Comparison of ENCODE assay signal across 12 cellular contexts in genomic region chr2:45946023-45946422, GRCh38.
DNase-seq lines count a peak whose midpoint lies in the region; ATAC-seq, FAIRE-seq and TF ChIP-seq lines count a peak whose summit lies in the region.
"Had no signal": no experiment of that assay in that cellular context is flagged by ENCODE, and none has a peak within 500 bp of the region (broad histone marks: within the 10 kb centered on the region; RNA-seq: fewer than 3 reads in every experiment).

No MANE protein-coding gene starts in this region.

- TF ChIP-seq POLR2A in GM12891 (IDR thresholded peaks at IDR 0.05; ENCODE audit: low read depth, low read length) = no peak

- no peak overlapping the region for H3K4me3 ChIP-seq in astrocyte of the spinal cord (ENCODE audit: low read depth, low read length)
- H3K4me3 ChIP-seq in left lung = no peak overlapping the region

- H3K36me3 ChIP-seq in left lung = no peaks in the 10 kb centered on the region

- no peak for TF ChIP-seq CTCF in astrocyte of the spinal cord (IDR thresholded peaks at IDR 0.05; ENCODE audit: low read depth, low read length)
- no peak for TF ChIP-seq CTCF in left lung (IDR thresholded peaks at IDR 0.05)

- intact Hi-C loops in left lung (cut with DNase I) = no loop called here

- no peak for FAIRE-seq in GM12891 (lab: Jason Lieb, UNC)

- H3K9me3 ChIP-seq in left lung = no peaks in the 10 kb centered on the region

- DNase-seq in Caki2 (ENCODE audit: low read depth) (peak; percentile 90), M059J (ENCODE audit: low read depth) (peak; percentile 99), astrocyte of the spinal cord (ENCODE audit: low read depth, low spot score) (peak; percentile 90), left lung (no peak), NCI-H146 treated with DMSO at 0.1 percent for 48 hours (lab: John Stamatoyannopoulos, UW; ENCODE audit: unreplicated experiment) (no peak), DMS 273 treated with DMSO at 0.1 percent for 48 hours (lab: John Stamatoyannopoulos, UW) (no peak), GM12891 (ENCODE audit: insufficient read length, low spot score) (no peak)
- DNase-seq: foreskin melanocyte; H9; stimulated activated CD4-positive, alpha-beta T cell treated with anti-CD3 and anti-CD28 coated beads, Interleukin-12 subunit alpha, Interleukin-12 subunit beta, amount 100 ng/mL, for 4 hours had no signal

- no peaks in the 10 kb centered on the region for H3K27me3 ChIP-seq in left lung

- peak; percentile 65 for ATAC-seq in left lung
- no peak for ATAC-seq in HG02678 (IDR thresholded peaks at IDR 0.05; ENCODE audit: unreplicated experiment)

- no peak overlapping the region for H3K27ac ChIP-seq in left lung
- H3K27ac ChIP-seq: C4-2B had no signal

- peaks cover 4 to 22% of the 10 kb centered on the region in 2 donors for H3K4me1 ChIP-seq in left lung

- in situ Hi-C loops in Caki2 (cut with HindIII; ENCODE audit: low pct_unique_long_range_greater_than_20kb, low sequenced_read_pairs) = no loop called here
- in situ Hi-C loops in astrocyte of the spinal cord (cut with HindIII; ENCODE audit: low sequenced_read_pairs) = no loop called here

TF ChIP-seq in GM12891, 5 proteins besides CTCF, POLR2A, EP300 and RAD21:
- TF ChIP-seq POLR2AphosphoS5 (IDR thresholded peaks at IDR 0.05; ENCODE audit: low read depth, low read length) (no peak), TAF1 (IDR thresholded peaks at IDR 0.05; ENCODE audit: low read depth, low read length) (no peak), POU2F2 (IDR thresholded peaks at IDR 0.05; ENCODE audit: low read depth, low read length) (no peak)

Comparison
In these comparisons a context has a peak if more than half of its experiments do, and no peak if none do; other contexts are left out.
1. DNase-seq: peak in Caki2 (single experiment), M059J (single experiment) and astrocyte of the spinal cord (single experiment); none in left lung (0 of 2), NCI-H146 treated with DMSO at 0.1 percent for 48 hours (single experiment), DMS 273 treated with DMSO at 0.1 percent for 48 hours (single experiment) and GM12891 (single experiment).